1 cellular context compared by ENCODE assay signal in genomic region chr1:8017495-8018310, GRCh38.
TF ChIP-seq lines count a peak whose summit lies in the region.

No MANE protein-coding gene starts in this region.

TF ChIP-seq in A549, 52 proteins besides CTCF, POLR2A, EP300 and RAD21 (continued from another document):
- no peak for TF ChIP-seq HMGXB4 (CRISPR knock-in tag; IDR thresholded peaks at IDR 0.05; ENCODE audit: borderline replicate concordance)
